Comparison of ENCODE assay signal across 19 cellular contexts in genomic region chr2:98846041-98846440, GRCh38.
"Had no signal": no experiment of that assay in that cellular context is flagged by ENCODE, and none has a peak within 500 bp of the region (broad histone marks: within the 10 kb centered on the region; RNA-seq: fewer than 3 reads in every experiment).

No MANE protein-coding gene starts in this region.

- H3K27ac ChIP-seq: brain microvascular endothelial cell, colonic mucosa, gastrocnemius medialis, sigmoid colon, thoracic aorta had no signal

- H3K9me3 ChIP-seq: colonic mucosa, gastrocnemius medialis, sigmoid colon, thoracic aorta had no signal

- H3K4me1 ChIP-seq: colonic mucosa, gastrocnemius medialis had no signal

- DNase-seq: activated CD4-positive, alpha-beta T cell treated with anti-CD3 and anti-CD28 coated beads for 1 hour; activated CD4-positive, alpha-beta T cell treated with anti-CD3 and anti-CD28 coated beads, Interleukin-2, amount 50 U/mL, for 1 hour; activated gamma-delta T cell treated with Interleukin-2 at 50 U/mL for 16 hours; activated T-cell treated with anti-CD3 and anti-CD28 coated beads, Interleukin-2, amount 50 U/mL, for 1 hour; aorta; brain microvascular endothelial cell; central memory CD4-positive, alpha-beta T cell; colonic mucosa; gastrocnemius medialis; hippocampal formation; left colon; naive B cell; nucleus accumbens; sigmoid colon; stimulated activated CD4-positive, alpha-beta T cell treated with anti-CD3 and anti-CD28 coated beads, Interleukin-2, amount 100 ng/mL, for 48 hours; stimulated activated naive CD4-positive, alpha-beta T cell had no signal

- ATAC-seq: gastrocnemius medialis, left colon, SK-N-SH treated with all-trans-retinoic acid at 6 μM for 48 hours had no signal

- H3K27me3 ChIP-seq: brain microvascular endothelial cell, colonic mucosa, gastrocnemius medialis, sigmoid colon had no signal

- H3K4me3 ChIP-seq: colonic mucosa, gastrocnemius medialis, lung, sigmoid colon, thoracic aorta had no signal

- H3K36me3 ChIP-seq: brain microvascular endothelial cell, colonic mucosa, gastrocnemius medialis, sigmoid colon, thoracic aorta had no signal
